Comparison of ENCODE assay signal across 16 cellular contexts in genomic region chr2:112883669-112884068, GRCh38. TPM values are rescaled to one million over a fixed set of nuclear protein-coding genes. Genes with fewer than 3 reads are reported as not detected.
DNase-seq lines count a peak whose midpoint lies in the region; ATAC-seq and TF ChIP-seq lines count a peak whose summit lies in the region.
"Had no signal": no experiment of that assay in that cellular context is flagged by ENCODE, and none has a peak within 500 bp of the region (broad histone marks: within the 10 kb centered on the region; RNA-seq: fewer than 3 reads in every experiment).

No MANE protein-coding gene starts in this region.

- 89% methylated on average over 2 of the region's 2 CpGs for WGBS in esophagus muscularis mucosa

- H3K4me1 Mint-ChIP-seq in activated naive CD8-positive, alpha-beta T cell treated with anti-CD3 and anti-CD28 coated beads for 36 hours = peaks cover 21% of the 10 kb centered on the region
- peaks cover 32% of the 10 kb centered on the region for H3K4me1 Mint-ChIP-seq in activated naive CD8-positive, alpha-beta T cell treated with anti-CD3 and anti-CD28 coated beads, Interleukin-2, amount 50 U/mL, for 24 hours

- no peaks in the 10 kb centered on the region for H3K9me3 Mint-ChIP-seq in activated naive CD8-positive, alpha-beta T cell treated with anti-CD3 and anti-CD28 coated beads for 36 hours
- H3K9me3 Mint-ChIP-seq in activated naive CD8-positive, alpha-beta T cell treated with anti-CD3 and anti-CD28 coated beads, Interleukin-2, amount 50 U/mL, for 24 hours = no peaks in the 10 kb centered on the region
- H3K9me3 Mint-ChIP-seq: CD8-positive, alpha-beta T cell had no signal

- intact Hi-C loops in esophagus muscularis mucosa (cut with DNase I) = no loop called here

- H3K4me3 ChIP-seq in HEK293 (ENCODE audit: low read depth, low read length) = no peak overlapping the region
- H3K4me3 ChIP-seq in esophagus muscularis mucosa = no peak overlapping the region
- H3K4me3 ChIP-seq: GM23248 had no signal

- no peaks in the 10 kb centered on the region for H3K27me3 Mint-ChIP-seq in activated naive CD8-positive, alpha-beta T cell treated with anti-CD3 and anti-CD28 coated beads for 36 hours
- H3K27me3 Mint-ChIP-seq in activated naive CD8-positive, alpha-beta T cell treated with anti-CD3 and anti-CD28 coated beads, Interleukin-2, amount 50 U/mL, for 24 hours = no peaks in the 10 kb centered on the region

- no peaks in the 10 kb centered on the region for H3K36me3 Mint-ChIP-seq in activated naive CD8-positive, alpha-beta T cell treated with anti-CD3 and anti-CD28 coated beads for 36 hours
- H3K36me3 Mint-ChIP-seq in activated naive CD8-positive, alpha-beta T cell treated with anti-CD3 and anti-CD28 coated beads, Interleukin-2, amount 50 U/mL, for 24 hours (ENCODE audit: low read depth) = no peaks in the 10 kb centered on the region
- H3K36me3 Mint-ChIP-seq: CD8-positive, alpha-beta T cell had no signal

- H3K4me1 ChIP-seq in HEK293 (ENCODE audit: control insufficient read depth, insufficient read depth, low read length) (peaks cover 2% of the 10 kb centered on the region; the same call in 1 of the 2 replicates), esophagus muscularis mucosa (no peaks in the 10 kb centered on the region)
- H3K4me1 ChIP-seq: Caco-2 had no signal

- H3K27me3 ChIP-seq in esophagus muscularis mucosa = no peaks in the 10 kb centered on the region

- TF ChIP-seq EP300 in esophagus muscularis mucosa (IDR thresholded peaks at IDR 0.05) = no peak

- no peak for DNase-seq in activated naive CD8-positive, alpha-beta T cell treated with anti-CD3 and anti-CD28 coated beads for 36 hours
- DNase-seq in activated naive CD8-positive, alpha-beta T cell treated with anti-CD3 and anti-CD28 coated beads, Interleukin-2, amount 50 U/mL, for 24 hours = no peak
- peak; percentile 77 for DNase-seq in esophagus muscularis mucosa (ENCODE audit: extremely low spot score)
- DNase-seq in NCI-H774 (lab: John Stamatoyannopoulos, UW) = no peak
- DNase-seq: ACHN; Caco-2; CD8-positive, alpha-beta T cell; DMS53; GF-D8; GM23248 had no signal

- H3K36me3 ChIP-seq in HEK293 (ENCODE audit: control insufficient read depth in 2 of 2, insufficient read depth in 1 of 2, low read length in 2 of 2) (no peaks in the 10 kb centered on the region), esophagus muscularis mucosa (no peaks in the 10 kb centered on the region)

- no peak overlapping the region for H3K4me3 Mint-ChIP-seq in activated naive CD8-positive, alpha-beta T cell treated with anti-CD3 and anti-CD28 coated beads for 36 hours
- H3K4me3 Mint-ChIP-seq in activated naive CD8-positive, alpha-beta T cell treated with anti-CD3 and anti-CD28 coated beads, Interleukin-2, amount 50 U/mL, for 24 hours = no peak overlapping the region
- H3K4me3 Mint-ChIP-seq: CD8-positive, alpha-beta T cell had no signal

- POLR2A ChIA-PET in HEK293 (lab: Yijun Ruan, JAX) = no interaction called here

- TF ChIP-seq CTCF in HEK293 (tag by site-specific recombination; IDR thresholded peaks at IDR 0.05) = no peak
- no peak for TF ChIP-seq CTCF in esophagus muscularis mucosa (IDR thresholded peaks at IDR 0.05)

- CTCF ChIA-PET in HEK293 (lab: Yijun Ruan, JAX) = interaction anchor here (1.9 kb wide), 1 partner anchor 58 kb away, joined by 6 read pairs; no protein-coding TSS in a partner anchor

- peak overlapping the region; percentile 30 for H3K27ac Mint-ChIP-seq in activated naive CD8-positive, alpha-beta T cell treated with anti-CD3 and anti-CD28 coated beads for 36 hours
- H3K27ac Mint-ChIP-seq in activated naive CD8-positive, alpha-beta T cell treated with anti-CD3 and anti-CD28 coated beads, Interleukin-2, amount 50 U/mL, for 24 hours = no peak overlapping the region
- H3K27ac Mint-ChIP-seq: CD8-positive, alpha-beta T cell had no signal

- no peak for ATAC-seq in activated naive CD8-positive, alpha-beta T cell treated with anti-CD3 and anti-CD28 coated beads, Interleukin-2, amount 50 U/mL, for 24 hours
- ATAC-seq in GM18909 (IDR thresholded peaks at IDR 0.05; ENCODE audit: poor library complexity, unreplicated experiment) = no peak
- ATAC-seq in HG02642 (IDR thresholded peaks at IDR 0.05; ENCODE audit: poor library complexity, unreplicated experiment) = no peak
- ATAC-seq: CD8-positive, alpha-beta T cell; HCT116 had no signal

- H3K27ac ChIP-seq in HEK293 (ENCODE audit: extremely low read depth, low read depth, low read length) (no peak overlapping the region), esophagus muscularis mucosa (replicated peaks in 1 of 4) (no peak overlapping the region)
- H3K27ac ChIP-seq: C4-2B, GM23248 had no signal

- H3K9me3 ChIP-seq in HEK293 (ENCODE audit: control insufficient read depth, insufficient read depth, low read depth, low read length) (no peaks in the 10 kb centered on the region), esophagus muscularis mucosa (no peaks in the 10 kb centered on the region)
- H3K9me3 ChIP-seq: Caco-2 had no signal

- no peak for TF ChIP-seq POLR2A in esophagus muscularis mucosa (IDR thresholded peaks at IDR 0.05; ENCODE audit: low read depth)

TF ChIP-seq in HEK293, 187 proteins besides CTCF, POLR2A, EP300 and RAD21:
- peak; percentile 34; the same call in 1 of the 2 replicates for TF ChIP-seq ZFHX2 (tag by site-specific recombination; conservative IDR thresholded peaks at IDR 0.05)
- peak; percentile 58 for TF ChIP-seq EGR2 (tag by site-specific recombination; IDR thresholded peaks at IDR 0.05; ENCODE audit: low read depth)
- TF ChIP-seq ZNF175 (tag by site-specific recombination; IDR thresholded peaks at IDR 0.05) = no peak

RNA-seq across cellular contexts. Expression of gene IL37, which starts 27.3 kb away (rescaled TPM):
- total RNA-seq in activated naive CD8-positive, alpha-beta T cell treated with anti-CD3 and anti-CD28 coated beads for 36 hours = not detected
- total RNA-seq in esophagus muscularis mucosa = not detected
- total RNA-seq: A172; Caco-2; CD8-positive, alpha-beta T cell; GM23248 had no signal

RNA-seq across cellular contexts. Expression of gene IL1B, which starts 47.1 kb away (rescaled TPM):
- total RNA-seq in activated naive CD8-positive, alpha-beta T cell treated with anti-CD3 and anti-CD28 coated beads for 36 hours = not detected
- 1 to 10 TPM in 1 of 4 donors, not detected in 3; 2.7 TPM for total RNA-seq in esophagus muscularis mucosa
- total RNA-seq: A172 had no signal
